Comparison of ENCODE assay signal across 8 cellular contexts in the genomic region with DNA sequence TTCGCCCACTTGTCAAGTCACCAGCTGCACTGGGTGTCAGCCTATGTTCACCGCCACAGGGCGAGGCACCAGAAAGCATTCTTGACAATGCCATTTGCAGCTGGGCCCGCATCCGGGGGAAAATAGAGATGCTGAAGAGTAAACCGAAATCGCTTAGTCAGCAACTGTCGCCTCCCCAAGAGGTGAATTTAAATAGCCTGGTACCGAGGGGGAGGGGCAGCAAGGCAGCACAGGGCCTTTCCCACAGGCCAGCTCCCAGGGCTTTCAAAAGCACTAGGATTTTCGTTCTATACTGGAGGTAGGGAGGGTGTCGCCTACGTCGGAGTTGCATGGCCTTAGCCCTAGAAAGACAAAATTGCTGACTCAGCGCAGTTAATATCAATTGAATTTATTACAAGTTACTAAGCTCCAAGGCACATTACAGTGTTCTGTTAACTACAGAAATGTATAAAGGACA. TPM values are rescaled to one million over a fixed set of nuclear protein-coding genes. Genes with fewer than 3 reads are reported as not detected.
DNase-seq lines count a peak whose midpoint lies in the region; ATAC-seq and TF ChIP-seq lines count a peak whose summit lies in the region.

No MANE protein-coding gene starts in this region.

- H3K27ac Mint-ChIP-seq in activated CD4-positive, alpha-beta T cell treated with anti-CD3 and anti-CD28 coated beads, Interleukin-2, amount 10 ng/mL, durations not matched to agents 7 days and 5 days: peak overlapping the region; percentile 85

- peak overlapping the region; percentile 68 for H3K9ac ChIP-seq in mucosa of stomach (ENCODE audit: low read length)
- peak overlapping the region; percentile 58 to 99 for H3K9ac ChIP-seq in stomach smooth muscle (ENCODE audit: low read length in 2 of 2)

- no peaks in the 10 kb centered on the region for H3K9me3 ChIP-seq in heart left ventricle
- H3K9me3 ChIP-seq in mucosa of stomach (ENCODE audit: control insufficient read depth, low read length): no peaks in the 10 kb centered on the region
- H3K9me3 ChIP-seq in stomach smooth muscle (ENCODE audit: control insufficient read depth in 2 of 2, low read length in 2 of 2): no peaks in the 10 kb centered on the region

- peak overlapping the region in 11 of 12 donors; percentile 75 to 100 (median 99) for H3K27ac ChIP-seq in heart left ventricle
- peak overlapping the region; percentile 73 for H3K27ac ChIP-seq in stomach smooth muscle (ENCODE audit: low read length)

- H3K27me3 ChIP-seq in heart left ventricle (no peaks in the 10 kb centered on the region), mucosa of stomach (ENCODE audit: control insufficient read depth, insufficient read depth, low read length) (no peaks in the 10 kb centered on the region), stomach smooth muscle (ENCODE audit: control insufficient read depth in 1 of 2, insufficient read depth in 2 of 2, low read length in 2 of 2) (no peaks in the 10 kb centered on the region)

- peak in 4 of 5 donors; percentile 38 to 69 (median 51) for DNase-seq in heart left ventricle
- no peak for DNase-seq in cardiac septum (ENCODE audit: low spot score)
- peak; percentile 85 for DNase-seq in activated CD4-positive, alpha-beta T cell treated with anti-CD3 and anti-CD28 coated beads, Interleukin-2, amount 10 ng/mL, durations not matched to agents 7 days and 5 days
- peak; percentile 49 for DNase-seq in effector CD4-positive, alpha-beta T cell
- DNase-seq in NCI-H2171 treated with DMSO at 0.1 percent for 48 hours (lab: John Stamatoyannopoulos, UW): no peak

- no peaks in the 10 kb centered on the region for H3K9me3 Mint-ChIP-seq in activated CD4-positive, alpha-beta T cell treated with anti-CD3 and anti-CD28 coated beads, Interleukin-2, amount 10 ng/mL, durations not matched to agents 7 days and 5 days

- POLR2A ChIA-PET in activated CD4-positive, alpha-beta T cell treated with anti-CD3 and anti-CD28 coated beads, Interleukin-2, amount 10 ng/mL, durations not matched to agents 7 days and 5 days (lab: Charles Lee): interaction anchor here (0.6 kb wide), 1 partner anchor 88 kb away, joined by 4 read pairs; no protein-coding TSS in a partner anchor

- peaks cover 52% of the 10 kb centered on the region for H3K4me1 Mint-ChIP-seq in activated CD4-positive, alpha-beta T cell treated with anti-CD3 and anti-CD28 coated beads, Interleukin-2, amount 10 ng/mL, durations not matched to agents 7 days and 5 days

- ATAC-seq in heart left ventricle (no peak), GM18907 (IDR thresholded peaks at IDR 0.05; ENCODE audit: unreplicated experiment) (no peak)

- no peak for TF ChIP-seq POLR2A in heart left ventricle (IDR thresholded peaks at IDR 0.05)

- TF ChIP-seq CTCF in heart left ventricle (IDR thresholded peaks at IDR 0.05): no peak

- H3K4me1 ChIP-seq in heart left ventricle (peaks cover 10 to 49% (median 38%) of the 10 kb centered on the region in 12 donors), mucosa of stomach (ENCODE audit: control insufficient read depth, insufficient read depth, low read length) (peaks cover 51% of the 10 kb centered on the region), stomach smooth muscle (ENCODE audit: control insufficient read depth, insufficient read depth, low read length) (peaks cover 45% of the 10 kb centered on the region)

- CTCF ChIA-PET in activated CD4-positive, alpha-beta T cell treated with anti-CD3 and anti-CD28 coated beads, Interleukin-2, amount 10 ng/mL, durations not matched to agents 7 days and 5 days (lab: Charles Lee): interaction anchor here (0.6 to 2.0 kb wide), 7 partner anchors 12 to 111 kb away, joined by 3 to 7 read pairs (median 3); no protein-coding TSS in a partner anchor

- peaks cover 0 to 33% (median 8%) of the 10 kb centered on the region in 9 donors for H3K36me3 ChIP-seq in heart left ventricle
- H3K36me3 ChIP-seq in mucosa of stomach (ENCODE audit: control insufficient read depth, insufficient read depth, low read length): peaks cover 5% of the 10 kb centered on the region
- H3K36me3 ChIP-seq in stomach smooth muscle (ENCODE audit: control insufficient read depth in 2 of 2, insufficient read depth in 2 of 2, low read length in 2 of 2): peaks cover 0 to 2% of the 10 kb centered on the region in 2 donors

- WGBS in heart left ventricle, 4 donors: 24 to 30% (median 28%) methylated on average over 14 of the region's 14 CpGs

- peak overlapping the region; percentile 66 for H3K4me3 Mint-ChIP-seq in activated CD4-positive, alpha-beta T cell treated with anti-CD3 and anti-CD28 coated beads, Interleukin-2, amount 10 ng/mL, durations not matched to agents 7 days and 5 days

- intact Hi-C loops in heart left ventricle (cut with DNase I) (loop anchor here in 5 of 10 donors (2.0 to 10.0 kb wide), 4 partner anchors 67 to 109 kb away; partner anchors contain the start of gene CIPC (in 1 of the 5)), cardiac septum (cut with DNase I) (no loop called here)

- no peaks in the 10 kb centered on the region for H3K27me3 Mint-ChIP-seq in activated CD4-positive, alpha-beta T cell treated with anti-CD3 and anti-CD28 coated beads, Interleukin-2, amount 10 ng/mL, durations not matched to agents 7 days and 5 days

- H3K4me3 ChIP-seq in heart left ventricle: peak overlapping the region in 11 of 12 donors; percentile 6 to 96 (median 80)
- H3K4me3 ChIP-seq in mucosa of stomach (ENCODE audit: low read length): no peak overlapping the region
- peak overlapping the region; percentile 86 to 95 for H3K4me3 ChIP-seq in stomach smooth muscle (ENCODE audit: low read length in 2 of 2)

- peaks cover 28% of the 10 kb centered on the region for H3K36me3 Mint-ChIP-seq in activated CD4-positive, alpha-beta T cell treated with anti-CD3 and anti-CD28 coated beads, Interleukin-2, amount 10 ng/mL, durations not matched to agents 7 days and 5 days (ENCODE audit: low read depth)

RNA-seq across cellular contexts. Expression of gene IRF2BPL, which starts 4.3 kb away (rescaled TPM):
- 10 to 100 TPM; 31.7 to 59.2 (median 36.7) TPM for total RNA-seq in heart left ventricle
- polyA plus RNA-seq in heart left ventricle: 10 to 100 TPM in 1 of 2 donors, 1 to 10 TPM in 1; 7.5 to 24.4 TPM
- 46.0 TPM for total RNA-seq in cardiac septum
- total RNA-seq in activated CD4-positive, alpha-beta T cell treated with anti-CD3 and anti-CD28 coated beads, Interleukin-2, amount 10 ng/mL, durations not matched to agents 7 days and 5 days: 10 to 100 TPM; 26.0 to 29.9 TPM

Comparison
In these comparisons a context has a peak if more than half of its experiments do, and no peak if none do; other contexts are left out.
1. DNase-seq: peak in heart left ventricle (4 of 5), activated CD4-positive, alpha-beta T cell treated with anti-CD3 and anti-CD28 coated beads, Interleukin-2, amount 10 ng/mL, durations not matched to agents 7 days and 5 days (single experiment) and effector CD4-positive, alpha-beta T cell (single experiment); none in cardiac septum (single experiment) and NCI-H2171 treated with DMSO at 0.1 percent for 48 hours (single experiment).